8 cellular contexts compared by ENCODE assay signal in genomic region chr1:29123871-29124365, GRCh38. TPM values are rescaled to one million over a fixed set of nuclear protein-coding genes. Genes with fewer than 3 reads are reported as not detected.
DNase-seq lines count a peak whose midpoint lies in the region; ATAC-seq and TF ChIP-seq lines count a peak whose summit lies in the region.

Gene TMEM200B (minus strand): TSS chr1:29123903. CDS start chr1:29121828, 2,075 bp downstream.

- peak within 1 kb of the TSS; percentile 51 for H3K4me3 ChIP-seq in BE2C (ENCODE audit: low read depth, low read length)
- peak within 1 kb of the TSS; percentile 72 for H3K4me3 ChIP-seq in Loucy (ENCODE audit: low read length, poor library complexity, severe bottlenecking)
- peak within 1 kb of the TSS; percentile 23 to 73 (median 60) for H3K4me3 ChIP-seq in dorsolateral prefrontal cortex
- H3K4me3 ChIP-seq in mucosa of stomach (ENCODE audit: low read length) = peak within 1 kb of the TSS; percentile 41

- H3K9ac ChIP-seq in Loucy (ENCODE audit: low read depth, low read length, poor library complexity, severe bottlenecking) = peak within 1 kb of the TSS; percentile 67
- peak within 1 kb of the TSS; percentile 75 for H3K9ac ChIP-seq in mucosa of stomach (ENCODE audit: low read length)

- H3K4me2 ChIP-seq in Loucy (ENCODE audit: low read depth, low read length, poor library complexity, severe bottlenecking) = peak within 1 kb of the TSS; percentile 65

- no peak for DNase-seq in BE2C
- no peak for DNase-seq in dorsolateral prefrontal cortex
- DNase-seq in OCI-M2 (lab: John Stamatoyannopoulos, UW; ENCODE audit: unreplicated experiment) = no peak
- no peak for DNase-seq in NCI-H1694 treated with DMSO at 0.1 percent for 48 hours (lab: John Stamatoyannopoulos, UW)

- H2AFZ ChIP-seq in Loucy (ENCODE audit: low read length) = peak within 1 kb of the TSS; percentile 93; the same call in 1 of the 2 replicates

- H3K27me3 ChIP-seq in BE2C (peaks cover 24% of the 10 kb centered on the region), Loucy (ENCODE audit: insufficient read depth, low read length, poor library complexity, severe bottlenecking) (no peaks in the 10 kb centered on the region), dorsolateral prefrontal cortex (peaks cover 0 to 64% (median 27%) of the 10 kb centered on the region in 45 donors), mucosa of stomach (ENCODE audit: control insufficient read depth, insufficient read depth, low read length) (peaks cover 59% of the 10 kb centered on the region)

- no peak for TF ChIP-seq CTCF in BE2C (IDR thresholded peaks at IDR 0.05; ENCODE audit: low read depth, low read length)
- no peak for TF ChIP-seq CTCF in Loucy (conservative IDR thresholded peaks at IDR 0.05; ENCODE audit: low read length)
- no peak for TF ChIP-seq CTCF in dorsolateral prefrontal cortex (IDR thresholded peaks at IDR 0.05 in 54 of 56, conservative IDR thresholded peaks at IDR 0.05 in 2 of 56; ENCODE audit: low read depth in 1 of 56, partially characterized antibody in 56 of 56)

- no peaks in the 10 kb centered on the region for H3K36me3 ChIP-seq in BE2C
- H3K36me3 ChIP-seq in Loucy (ENCODE audit: insufficient read depth, low read length) = no peaks in the 10 kb centered on the region
- H3K36me3 ChIP-seq in mucosa of stomach (ENCODE audit: control insufficient read depth, insufficient read depth, low read length) = no peaks in the 10 kb centered on the region

- no peaks in the 10 kb centered on the region for H4K20me1 ChIP-seq in Loucy (ENCODE audit: insufficient read depth, low read length, poor library complexity, severe bottlenecking)

- no peaks in the 10 kb centered on the region for H3K9me3 ChIP-seq in BE2C
- no peaks in the 10 kb centered on the region for H3K9me3 ChIP-seq in Loucy (ENCODE audit: insufficient read depth, low read depth, low read length)
- no peaks in the 10 kb centered on the region for H3K9me3 ChIP-seq in mucosa of stomach (ENCODE audit: control insufficient read depth, low read length)

- peak within 1 kb of the TSS in 44 of 59 donors; percentile 7 to 88 (median 57) for H3K27ac ChIP-seq in dorsolateral prefrontal cortex

- no peaks in the 10 kb centered on the region for H3F3A ChIP-seq in Loucy (ENCODE audit: low read depth)

- no peaks in the 10 kb centered on the region for H3K79me2 ChIP-seq in Loucy (ENCODE audit: insufficient read depth, low read length)

- no peaks in the 10 kb centered on the region for H3K9me2 ChIP-seq in Loucy (replicated peaks; ENCODE audit: low read depth, low read length)

- intact Hi-C loops in dorsolateral prefrontal cortex (cut with DNase I) = no loop called here

- ATAC-seq in GM21723 (IDR thresholded peaks at IDR 0.05; ENCODE audit: unreplicated experiment) (no peak), GM18909 (IDR thresholded peaks at IDR 0.05; ENCODE audit: poor library complexity, unreplicated experiment) (no peak)

- H3K4me1 ChIP-seq in BE2C (no peaks in the 10 kb centered on the region), Loucy (ENCODE audit: insufficient read depth, low read length, poor library complexity, severe bottlenecking) (no peaks in the 10 kb centered on the region), mucosa of stomach (ENCODE audit: control insufficient read depth, insufficient read depth, low read length) (peaks cover 21% of the 10 kb centered on the region)

RNA-seq across cellular contexts. Expression of gene TMEM200B, which starts in this region (rescaled TPM):
- 0.26 TPM for polyA plus RNA-seq in BE2C (2012; ENCODE audit: insufficient read depth, insufficient read length, low read depth)
- 1 to 10 TPM in 112 of 120 experiments, under 1 TPM in 8; 0.59 to 5.3 (median 1.9) TPM for total RNA-seq in dorsolateral prefrontal cortex
